24 cellular contexts compared by ENCODE assay signal in genomic region chr2:241978670-241979069, GRCh38.
"Had no signal": no experiment of that assay in that cellular context is flagged by ENCODE, and none has a peak within 500 bp of the region (broad histone marks: within the 10 kb centered on the region; RNA-seq: fewer than 3 reads in every experiment).

No MANE protein-coding gene starts in this region.

- ATAC-seq: gastrocnemius medialis; heart right ventricle; natural killer cell treated with Interleukin-12 subunit alpha and Interleukin-12 subunit beta and Interleukin-15 and Interleukin-18, amount 100 ng/mL, for 72 hours; right cardiac atrium; stimulated activated effector memory CD8-positive, alpha-beta T cell treated with anti-CD3 and anti-CD28 coated beads, Interleukin-12 subunit alpha, Interleukin-12 subunit beta, amount 100 ng/mL, for 72 hours; stimulated activated naive CD8-positive, alpha-beta T cell treated with anti-CD3 and anti-CD28 coated beads, Interleukin-15, Interleukin-2, amounts not matched to agents 100 U/mL and 50 U/mL, for 24 hours had no signal

- DNase-seq: colonic mucosa; effector CD8-positive, alpha-beta T cell; gastrocnemius medialis; heart right ventricle; hypothalamus; left ventricle myocardium inferior; mesendoderm; nucleus accumbens; ovary; right cardiac atrium; stimulated activated CD4-positive, alpha-beta T cell treated with anti-CD3 and anti-CD28 coated beads, Interleukin-4, amount 100 ng/mL, for 1 hour; stimulated activated CD8-positive, alpha-beta memory T cell treated with anti-CD3 and anti-CD28 coated beads, Interleukin-4, amount 100 ng/mL, for 48 hours; stimulated activated naive CD8-positive, alpha-beta T cell treated with anti-CD3 and anti-CD28 coated beads, Interleukin-15, Interleukin-2, amounts not matched to agents 100 U/mL and 50 U/mL, for 24 hours had no signal

- H3K4me1 ChIP-seq: colonic mucosa, esophagus muscularis mucosa, gastrocnemius medialis, heart right ventricle, left ventricle myocardium inferior, neural progenitor cell, tibial artery, upper lobe of left lung, uterus had no signal

- H3K27me3 Mint-ChIP-seq: natural killer cell treated with Interleukin-12 subunit alpha and Interleukin-12 subunit beta and Interleukin-15 and Interleukin-18, amount 100 ng/mL, for 72 hours had no signal

- H3K4me1 Mint-ChIP-seq: stimulated activated effector memory CD8-positive, alpha-beta T cell treated with anti-CD3 and anti-CD28 coated beads, Interleukin-12 subunit alpha, Interleukin-12 subunit beta, amount 100 ng/mL, for 72 hours had no signal

- H3K4me3 ChIP-seq: colonic mucosa, dorsolateral prefrontal cortex, esophagus muscularis mucosa, gastrocnemius medialis, heart right ventricle, left ventricle myocardium inferior, lung, neural progenitor cell, ovary, smooth muscle cell, tibial artery, upper lobe of left lung, uterus had no signal

- H3K27ac ChIP-seq: colonic mucosa, dorsolateral prefrontal cortex, epithelial cell of prostate, esophagus muscularis mucosa, gastrocnemius medialis, heart right ventricle, left ventricle myocardium inferior, neural progenitor cell, ovary, tibial artery, upper lobe of left lung, uterus had no signal

- H3K9me3 Mint-ChIP-seq: natural killer cell treated with Interleukin-12 subunit alpha and Interleukin-12 subunit beta and Interleukin-15 and Interleukin-18, amount 100 ng/mL, for 72 hours; neural progenitor cell; stimulated activated effector memory CD8-positive, alpha-beta T cell treated with anti-CD3 and anti-CD28 coated beads, Interleukin-12 subunit alpha, Interleukin-12 subunit beta, amount 100 ng/mL, for 72 hours had no signal

- H3K9me3 ChIP-seq: colonic mucosa, gastrocnemius medialis, ovary, tibial artery, upper lobe of left lung, uterus had no signal

- H3K4me2 ChIP-seq: neural progenitor cell, smooth muscle cell had no signal

- H3K27me3 ChIP-seq: colonic mucosa, esophagus muscularis mucosa, gastrocnemius medialis, heart right ventricle, neural progenitor cell, ovary, tibial artery, upper lobe of left lung, uterus had no signal

- H3K27ac Mint-ChIP-seq: natural killer cell treated with Interleukin-12 subunit alpha and Interleukin-12 subunit beta and Interleukin-15 and Interleukin-18, amount 100 ng/mL, for 72 hours; neural progenitor cell had no signal

- H3K4me3 Mint-ChIP-seq: natural killer cell treated with Interleukin-12 subunit alpha and Interleukin-12 subunit beta and Interleukin-15 and Interleukin-18, amount 100 ng/mL, for 72 hours; neural progenitor cell; stimulated activated effector memory CD8-positive, alpha-beta T cell treated with anti-CD3 and anti-CD28 coated beads, Interleukin-12 subunit alpha, Interleukin-12 subunit beta, amount 100 ng/mL, for 72 hours had no signal

- H2AFZ ChIP-seq: neural progenitor cell had no signal

- H3K36me3 ChIP-seq: colonic mucosa, gastrocnemius medialis, heart right ventricle, left ventricle myocardium inferior, neural progenitor cell, ovary, upper lobe of left lung, uterus had no signal

- H3K36me3 Mint-ChIP-seq: natural killer cell treated with Interleukin-12 subunit alpha and Interleukin-12 subunit beta and Interleukin-15 and Interleukin-18, amount 100 ng/mL, for 72 hours; neural progenitor cell; stimulated activated effector memory CD8-positive, alpha-beta T cell treated with anti-CD3 and anti-CD28 coated beads, Interleukin-12 subunit alpha, Interleukin-12 subunit beta, amount 100 ng/mL, for 72 hours had no signal

- H3K9ac ChIP-seq: neural progenitor cell had no signal
